ENCODE assay signal across 8 cellular contexts in genomic region chr16:76535-77272, GRCh38. TPM values are rescaled to one million over a fixed set of nuclear protein-coding genes. Genes with fewer than 3 reads are reported as not detected.
A peak's percentile ranks its signal among the peaks of the same experiment; 100 is the strongest.
DNase-seq lines count a peak whose midpoint lies in the region; ATAC-seq and TF ChIP-seq lines count a peak whose summit lies in the region.

No MANE protein-coding gene starts in this region.

- peak; percentile 32 for ATAC-seq in mucosa of descending colon
- no peak for ATAC-seq in GM21423 (IDR thresholded peaks at IDR 0.05; ENCODE audit: unreplicated experiment)

- intact Hi-C loops in dorsolateral prefrontal cortex (cut with DNase I), result no loop called here
- intact Hi-C loops in mucosa of descending colon (cut with DNase I, micrococcal nuclease), result no loop called here

- H3K4me1 ChIP-seq in Peyer's patch (peaks cover 0 to 55% (median 25%) of the 10 kb centered on the region in 4 donors), mucosa of descending colon (ENCODE audit: low read depth) (peaks cover 37% of the 10 kb centered on the region)

- H3K4me3 ChIP-seq in Peyer's patch, result peak overlapping the region; percentile 62 to 98 (median 96)
- H3K4me3 ChIP-seq in dorsolateral prefrontal cortex, result peak overlapping the region in 57 of 59 donors; percentile 63 to 99 (median 87)
- H3K4me3 ChIP-seq in mucosa of descending colon, result no peak overlapping the region

- no peaks in the 10 kb centered on the region for H3K9me3 ChIP-seq in Peyer's patch
- no peaks in the 10 kb centered on the region for H3K9me3 ChIP-seq in mucosa of descending colon

- no peak for TF ChIP-seq POLR2A in Peyer's patch (IDR thresholded peaks at IDR 0.05)

- DNase-seq in activated effector memory CD4-positive, alpha-beta T cell treated with anti-CD3 and anti-CD28 coated beads, Interleukin-2, amount 50 U/mL, for 16 hours, result peak; percentile 68
- no peak for DNase-seq in activated effector memory CD4-positive, alpha-beta T cell treated with Interleukin-2 at 50 U/mL for 16 hours
- peak; percentile 40 to 80 (median 79) for DNase-seq in Peyer's patch
- DNase-seq in dorsolateral prefrontal cortex, result peak in 1 of 10 donors; percentile 71
- DNase-seq in mucosa of descending colon, result peak; percentile 70 to 85 (median 81)
- no peak for DNase-seq in HuH-7.5 (ENCODE audit: low spot score)
- DNase-seq in inferior parietal cortex (ENCODE audit: extremely low spot score), result no peak

- no peak for TF ChIP-seq CTCF in Peyer's patch (IDR thresholded peaks at IDR 0.05)
- no peak for TF ChIP-seq CTCF in dorsolateral prefrontal cortex (IDR thresholded peaks at IDR 0.05 in 54 of 56, conservative IDR thresholded peaks at IDR 0.05 in 2 of 56; ENCODE audit: low read depth in 1 of 56, partially characterized antibody in 56 of 56)
- TF ChIP-seq CTCF in mucosa of descending colon (IDR thresholded peaks at IDR 0.05), result no peak

- H3K27ac ChIP-seq in Peyer's patch, result peak overlapping the region; percentile 83 to 92 (median 89)
- peak overlapping the region in 58 of 59 donors; percentile 52 to 97 (median 92) for H3K27ac ChIP-seq in dorsolateral prefrontal cortex

- H3K36me3 ChIP-seq in Peyer's patch (peaks cover 0 to 12% (median 0%) of the 10 kb centered on the region in 3 donors), mucosa of descending colon (ENCODE audit: low read depth) (no peaks in the 10 kb centered on the region)

- H3K27me3 ChIP-seq in Peyer's patch, result no peaks in the 10 kb centered on the region
- H3K27me3 ChIP-seq in dorsolateral prefrontal cortex, result no peaks in the 10 kb centered on the region

RNA-seq across cellular contexts. Expression of gene MPG, which starts 1.3 kb away (rescaled TPM):
- 10 to 100 TPM; 21.5 to 63.4 (median 44.7) TPM for total RNA-seq in Peyer's patch
- 10 to 100 TPM; 20.2 to 47.6 (median 32.5) TPM for total RNA-seq in dorsolateral prefrontal cortex
- 10 to 100 TPM; 25.0 to 30.3 (median 29.9) TPM for total RNA-seq in mucosa of descending colon

RNA-seq across cellular contexts. Expression of gene RHBDF1, which starts 4.3 kb away (rescaled TPM):
- total RNA-seq in Peyer's patch (10 to 100 TPM; 19.4 to 58.6 (median 41.1) TPM), dorsolateral prefrontal cortex (10 to 100 TPM in 97 of 120 experiments, 1 to 10 TPM in 23; 4.6 to 37.2 (median 13.1) TPM), mucosa of descending colon (10 to 100 TPM; 27.2 to 39.2 (median 36.9) TPM)

RNA-seq across cellular contexts. Expression of gene SNRNP25, which starts 23.1 kb away (rescaled TPM):
- 10 to 100 TPM in 3 of 4 donors, 1 to 10 TPM in 1; 8.7 to 17.6 (median 14.4) TPM for total RNA-seq in Peyer's patch
- total RNA-seq in dorsolateral prefrontal cortex, result 10 to 100 TPM; 25.7 to 84.8 (median 55.9) TPM
- 10 to 100 TPM; 18.8 to 24.9 (median 20.6) TPM for total RNA-seq in mucosa of descending colon

RNA-seq across cellular contexts. Expression of gene POLR3K, which starts 23.3 kb away (rescaled TPM):
- total RNA-seq in Peyer's patch, result 1 to 10 TPM; 2.5 to 6.3 (median 3.3) TPM
- total RNA-seq in dorsolateral prefrontal cortex, result 10 to 100 TPM in 118 of 120 experiments, 1 to 10 TPM in 2; 8.3 to 24.2 (median 16.1) TPM
- 10 to 100 TPM; 10.0 to 13.0 (median 12.6) TPM for total RNA-seq in mucosa of descending colon

Comparison
In these comparisons a context has a peak if more than half of its experiments do, and no peak if none do; other contexts are left out.
1. DNase-seq: peak in activated effector memory CD4-positive, alpha-beta T cell treated with anti-CD3 and anti-CD28 coated beads, Interleukin-2, amount 50 U/mL, for 16 hours (single experiment), Peyer's patch (3 of 3) and mucosa of descending colon (3 of 3); none in activated effector memory CD4-positive, alpha-beta T cell treated with Interleukin-2 at 50 U/mL for 16 hours (single experiment), HuH-7.5 (single experiment) and inferior parietal cortex (single experiment).